ENCODE assay signal across 8 cellular contexts in genomic region chr22:23591203-23591791, GRCh38. TPM values are rescaled to one million over a fixed set of nuclear protein-coding genes. Genes with fewer than 3 reads are reported as not detected.
A peak's percentile ranks its signal among the peaks of the same experiment; 100 is the strongest.
DNase-seq lines count a peak whose midpoint lies in the region; ATAC-seq and TF ChIP-seq lines count a peak whose summit lies in the region.

No MANE protein-coding gene starts in this region.

- 57% methylated on average over 11 of the region's 11 CpGs for WGBS in mammary epithelial cell (ENCODE audit: low coverage, missing lambda C conversion rate)

- CTCF ChIA-PET in mammary epithelial cell (lab: Charles Lee; ENCODE audit: low non-redundant PET), result no interaction called here

- H3K9me3 ChIP-seq in WERI-Rb-1 (ENCODE audit: severe bottlenecking), result no peaks in the 10 kb centered on the region
- no peaks in the 10 kb centered on the region for H3K9me3 ChIP-seq in mammary epithelial cell (replicated peaks; ENCODE audit: insufficient read depth, low read length)

- DNase-seq in GM06990 (ENCODE audit: extremely low read depth, insufficient read length) (peak; percentile 28), NCI-H1092 (lab: John Stamatoyannopoulos, UW) (peak; percentile 9), WERI-Rb-1 (peak; percentile 80), mammary epithelial cell (peak; percentile 11), kidney glomerular epithelial cell (lab: John Stamatoyannopoulos, UW) (peak; percentile 37)
- peak; percentile 67 to 75 for DNase-seq in stimulated activated CD4-positive, alpha-beta T cell treated with anti-CD3 and anti-CD28 coated beads, Interleukin-2, amount 100 ng/mL, for 24 hours

- BruUV-seq in mammary epithelial cell (replicated peaks; lab: Mats Ljungman, UMichigan), result no TSS peak

- no peaks in the 10 kb centered on the region for H3K79me2 ChIP-seq in mammary epithelial cell (ENCODE audit: insufficient read depth, low read length)

- H3K4me2 ChIP-seq in mammary epithelial cell (ENCODE audit: insufficient read depth, low read depth, low read length), result no peak overlapping the region

- peak; percentile 95 for TF ChIP-seq CTCF in GM06990 (IDR thresholded peaks at IDR 0.05; ENCODE audit: insufficient read depth, low read length, poor library complexity, severe bottlenecking)
- peak; percentile 98 for TF ChIP-seq CTCF in WERI-Rb-1 (IDR thresholded peaks at IDR 0.05; ENCODE audit: low read depth, low read length)
- peak; percentile 84 for TF ChIP-seq CTCF in mammary epithelial cell (conservative IDR thresholded peaks at IDR 0.05 in 1 of 2, IDR thresholded peaks at IDR 0.05 in 1 of 2; ENCODE audit: extremely low read depth in 1 of 2, insufficient read depth in 1 of 2, low read depth in 1 of 2, low read length in 2 of 2)

- dilution Hi-C loops in mammary epithelial cell (cut with HindIII; ENCODE audit: low sequenced_read_pairs), result loop anchor here (5.0 kb wide), 2 partner anchors 54 to 81 kb away; no protein-coding TSS in a partner anchor

- H3K36me3 ChIP-seq in GM06990 (ENCODE audit: control insufficient read depth, insufficient read depth, low read length) (no peaks in the 10 kb centered on the region), WERI-Rb-1 (no peaks in the 10 kb centered on the region), mammary epithelial cell (ENCODE audit: insufficient read depth, low read length) (no peaks in the 10 kb centered on the region)

- H3K4me1 ChIP-seq in mammary epithelial cell (ENCODE audit: insufficient read depth, low read length), result no peaks in the 10 kb centered on the region

- H4K20me1 ChIP-seq in mammary epithelial cell (ENCODE audit: insufficient read depth, low read length), result no peaks in the 10 kb centered on the region

- H3K27ac ChIP-seq in WERI-Rb-1 (no peak overlapping the region), mammary epithelial cell (ENCODE audit: insufficient read depth, low read depth, low read length) (no peak overlapping the region)

- H2AFZ ChIP-seq in mammary epithelial cell (ENCODE audit: low read depth, low read length), result no peak overlapping the region

- ATAC-seq in HG02588 (IDR thresholded peaks at IDR 0.05; ENCODE audit: unreplicated experiment) (no peak), HG03571 (IDR thresholded peaks at IDR 0.05; ENCODE audit: unreplicated experiment) (no peak)

- H3K9ac ChIP-seq in mammary epithelial cell (ENCODE audit: insufficient read depth, low read length), result no peak overlapping the region

- no peak overlapping the region for H3K4me3 ChIP-seq in GM06990 (replicated peaks; ENCODE audit: low read depth, low read length)
- H3K4me3 ChIP-seq in WERI-Rb-1 (ENCODE audit: low read depth, low read length), result no peak overlapping the region
- no peak overlapping the region for H3K4me3 ChIP-seq in mammary epithelial cell (replicated peaks in 1 of 3; ENCODE audit: insufficient read depth in 1 of 3, low read depth in 2 of 3, low read length in 3 of 3)

- in situ Hi-C loops in mammary epithelial cell (cut with MboI; ENCODE audit: low sequenced_read_pairs in 2 of 2), result no loop called here

- no peaks in the 10 kb centered on the region for H3K27me3 ChIP-seq in GM06990 (replicated peaks; ENCODE audit: control insufficient read depth, insufficient read depth, low read length)
- H3K27me3 ChIP-seq in WERI-Rb-1 (ENCODE audit: insufficient read depth, low read depth, severe bottlenecking), result no peaks in the 10 kb centered on the region
- H3K27me3 ChIP-seq in mammary epithelial cell (ENCODE audit: insufficient read depth, low read length), result no peaks in the 10 kb centered on the region

- intact Hi-C loops in mammary epithelial cell (cut with micrococcal nuclease), result loop anchor here (1.0 kb wide), 1 partner anchor 50 kb away; no protein-coding TSS in a partner anchor

RNA-seq across cellular contexts. Expression of gene IGLL1, which starts 11.2 kb away (rescaled TPM):
- total RNA-seq in mammary epithelial cell, result not detected
- polyA plus RNA-seq in mammary epithelial cell, result not detected
- polyA minus RNA-seq in mammary epithelial cell, result not detected

RNA-seq across cellular contexts. Expression of gene DRICH1, which starts 40.8 kb away (rescaled TPM):
- total RNA-seq in mammary epithelial cell, result under 1 TPM; 0.17 to 0.24 TPM
- polyA plus RNA-seq in mammary epithelial cell, result not detected
- not detected for polyA minus RNA-seq in mammary epithelial cell

Comparison
In these comparisons a context has a peak if more than half of its experiments do, and no peak if none do; other contexts are left out.
1. DNase-seq: peak in every context shown above with its lines; median percentile 80 in WERI-Rb-1; 71 in stimulated activated CD4-positive, alpha-beta T cell treated with anti-CD3 and anti-CD28 coated beads, Interleukin-2, amount 100 ng/mL, for 24 hours; 37 in kidney glomerular epithelial cell; 28 in GM06990; 11 in mammary epithelial cell; 9 in NCI-H1092.